In genomic region chr10:32057041-32057372, GRCh38 we compare ENCODE assay signal across 8 cellular contexts. TPM values are rescaled to one million over a fixed set of nuclear protein-coding genes. Genes with fewer than 3 reads are reported as not detected.
DNase-seq lines count a peak whose midpoint lies in the region; ATAC-seq and TF ChIP-seq lines count a peak whose summit lies in the region.

No MANE protein-coding gene starts in this region.

- no peak for ATAC-seq in activated T-cell treated with anti-CD3 and anti-CD28 coated beads, Interleukin-2, amount 50 U/mL, for 4 hours
- no peak for ATAC-seq in activated naive CD8-positive, alpha-beta T cell treated with anti-CD3 and anti-CD28 coated beads, Interleukin-2, amount 10 ng/mL, durations not matched to agents 7 days and 5 days (ENCODE audit: low read depth)
- ATAC-seq in lower lobe of right lung = no peak
- no peak for ATAC-seq in HG03196 (IDR thresholded peaks at IDR 0.05; ENCODE audit: unreplicated experiment)

- H3K36me3 ChIP-seq in lower lobe of right lung = no peaks in the 10 kb centered on the region
- H3K36me3 ChIP-seq in transverse colon = no peaks in the 10 kb centered on the region

- in situ Hi-C loops in transverse colon (cut with MboI; ENCODE audit: low pct_ligation_motif_present in 1 of 4, low pct_unique_long_range_greater_than_20kb in 1 of 4, low sequenced_read_pairs in 3 of 4) = loop anchor here in 1 of 4 donors (10.0 kb wide), 1 partner anchor 288 kb away; the partner anchor contains the start of gene EPC1

- H3K4me3 Mint-ChIP-seq in activated T-cell treated with anti-CD3 and anti-CD28 coated beads, Interleukin-2, amount 50 U/mL, for 4 hours = peak overlapping the region; percentile 98
- peak overlapping the region; percentile 92 for H3K4me3 Mint-ChIP-seq in activated naive CD8-positive, alpha-beta T cell treated with anti-CD3 and anti-CD28 coated beads, Interleukin-2, amount 10 ng/mL, durations not matched to agents 7 days and 5 days

- no peaks in the 10 kb centered on the region for H3K27me3 Mint-ChIP-seq in activated T-cell treated with anti-CD3 and anti-CD28 coated beads, Interleukin-2, amount 50 U/mL, for 4 hours (ENCODE audit: low read depth)
- H3K27me3 Mint-ChIP-seq in activated naive CD8-positive, alpha-beta T cell treated with anti-CD3 and anti-CD28 coated beads, Interleukin-2, amount 10 ng/mL, durations not matched to agents 7 days and 5 days = peaks cover 2% of the 10 kb centered on the region

- WGBS in transverse colon (ENCODE audit: low coverage in 1 of 2), 2 donors = 80 to 87% methylated on average over 3 to 8 of the region's 8 CpGs

- no peak for TF ChIP-seq EP300 in transverse colon (IDR thresholded peaks at IDR 0.05; ENCODE audit: low read depth)

- no peak for TF ChIP-seq CTCF in lower lobe of right lung (IDR thresholded peaks at IDR 0.05)
- no peak for TF ChIP-seq CTCF in transverse colon (IDR thresholded peaks at IDR 0.05)

- POLR2A ChIA-PET in activated naive CD8-positive, alpha-beta T cell treated with anti-CD3 and anti-CD28 coated beads, Interleukin-2, amount 10 ng/mL, durations not matched to agents 7 days and 5 days (lab: Charles Lee) = no interaction called here

- H3K27ac ChIP-seq in lower lobe of right lung = peak overlapping the region; percentile 98
- peak overlapping the region; percentile 96 to 98 (median 96) for H3K27ac ChIP-seq in transverse colon

- H3K27me3 ChIP-seq in lower lobe of right lung (ENCODE audit: low read depth) (no peaks in the 10 kb centered on the region), transverse colon (no peaks in the 10 kb centered on the region)

- intact Hi-C loops in lower lobe of right lung (cut with DNase I) (no loop called here), transverse colon (cut with DNase I; ENCODE audit: low total_unique reads) (loop anchor here (10.0 kb wide), 1 partner anchor 288 kb away; the partner anchor contains the start of gene EPC1)

- H3K27ac Mint-ChIP-seq in activated naive CD8-positive, alpha-beta T cell treated with anti-CD3 and anti-CD28 coated beads, Interleukin-2, amount 10 ng/mL, durations not matched to agents 7 days and 5 days = peak overlapping the region; percentile 95

- H3K36me3 Mint-ChIP-seq in activated T-cell treated with anti-CD3 and anti-CD28 coated beads, Interleukin-2, amount 50 U/mL, for 4 hours (ENCODE audit: insufficient read depth) = peaks cover 2% of the 10 kb centered on the region
- peaks cover 12% of the 10 kb centered on the region for H3K36me3 Mint-ChIP-seq in activated naive CD8-positive, alpha-beta T cell treated with anti-CD3 and anti-CD28 coated beads, Interleukin-2, amount 10 ng/mL, durations not matched to agents 7 days and 5 days

- H3K4me3 ChIP-seq in lower lobe of right lung (peak overlapping the region; percentile 87), transverse colon (peak overlapping the region in 3 of 4 donors; percentile 69 to 87 (median 79))

- H3K9me3 ChIP-seq in lower lobe of right lung (no peaks in the 10 kb centered on the region), transverse colon (no peaks in the 10 kb centered on the region)

- H3K4me1 Mint-ChIP-seq in activated T-cell treated with anti-CD3 and anti-CD28 coated beads, Interleukin-2, amount 50 U/mL, for 4 hours (ENCODE audit: low read depth) = peaks cover 33% of the 10 kb centered on the region
- peaks cover 22% of the 10 kb centered on the region for H3K4me1 Mint-ChIP-seq in activated naive CD8-positive, alpha-beta T cell treated with anti-CD3 and anti-CD28 coated beads, Interleukin-2, amount 10 ng/mL, durations not matched to agents 7 days and 5 days

- H3K4me1 ChIP-seq in lower lobe of right lung (peaks cover 24% of the 10 kb centered on the region), transverse colon (peaks cover 4 to 38% (median 22%) of the 10 kb centered on the region in 4 donors)

- no peaks in the 10 kb centered on the region for H3K9me3 Mint-ChIP-seq in activated T-cell treated with anti-CD3 and anti-CD28 coated beads, Interleukin-2, amount 50 U/mL, for 4 hours
- H3K9me3 Mint-ChIP-seq in activated naive CD8-positive, alpha-beta T cell treated with anti-CD3 and anti-CD28 coated beads, Interleukin-2, amount 10 ng/mL, durations not matched to agents 7 days and 5 days = no peaks in the 10 kb centered on the region

- no peak for DNase-seq in activated T-cell treated with anti-CD3 and anti-CD28 coated beads, Interleukin-2, amount 50 U/mL, for 4 hours
- no peak for DNase-seq in activated T-cell treated with anti-CD3 and anti-CD28 coated beads, Interleukin-2, amount 50 U/mL, for 1 hour
- no peak for DNase-seq in activated naive CD8-positive, alpha-beta T cell treated with anti-CD3 and anti-CD28 coated beads, Interleukin-2, amount 10 ng/mL, durations not matched to agents 7 days and 5 days
- DNase-seq in lower lobe of right lung (no peak), transverse colon (no peak), DMS79 treated with DMSO at 0.1 percent for 48 hours (lab: John Stamatoyannopoulos, UW) (no peak), anterior cingulate cortex (lab: John Stamatoyannopoulos, UW) (no peak)

- TF ChIP-seq POLR2A in transverse colon (IDR thresholded peaks at IDR 0.05) = no peak

RNA-seq across cellular contexts. Expression of gene KIF5B, which starts 0.8 kb away (rescaled TPM):
- 10 to 100 TPM; 79.1 to 89.8 (median 81.9) TPM for total RNA-seq in activated T-cell treated with anti-CD3 and anti-CD28 coated beads, Interleukin-2, amount 50 U/mL, for 4 hours
- total RNA-seq in activated naive CD8-positive, alpha-beta T cell treated with anti-CD3 and anti-CD28 coated beads, Interleukin-2, amount 10 ng/mL, durations not matched to agents 7 days and 5 days = 10 to 100 TPM; 58.2 to 59.4 TPM
- total RNA-seq in lower lobe of right lung = 92.9 TPM
- 100 to 1,000 TPM in 3 of 4 donors, 10 to 100 TPM in 1; 77.1 to 166 (median 135) TPM for total RNA-seq in transverse colon
